Comparison of ENCODE assay signal across 13 cellular contexts in genomic region chr9:109097156-109097555, GRCh38. TPM values are rescaled to one million over a fixed set of nuclear protein-coding genes. Genes with fewer than 3 reads are reported as not detected.
DNase-seq lines count a peak whose midpoint lies in the region; ATAC-seq and TF ChIP-seq lines count a peak whose summit lies in the region.
"Had no signal": no experiment of that assay in that cellular context is flagged by ENCODE, and none has a peak within 500 bp of the region (broad histone marks: within the 10 kb centered on the region; RNA-seq: fewer than 3 reads in every experiment).

No MANE protein-coding gene starts in this region.

- no peaks in the 10 kb centered on the region for H3K9me3 Mint-ChIP-seq in activated T-helper 2 cell treated with anti-CD3 and anti-CD28 coated beads, Interferon-gamma antibody, Interleukin-2, Interleukin-4, amounts not matched to agents 10 μg/mL and 5 μg/mL and 100 μg/mL, durations not matched to agents 14 hours and 24 hours and 36 hours
- H3K9me3 Mint-ChIP-seq in nephron (no peaks in the 10 kb centered on the region), natural killer cell (no peaks in the 10 kb centered on the region)
- H3K9me3 Mint-ChIP-seq: immature natural killer cell had no signal

- H3K9me3 ChIP-seq in right atrium auricular region: no peaks in the 10 kb centered on the region
- H3K9me3 ChIP-seq in uterus: no peaks in the 10 kb centered on the region
- no peaks in the 10 kb centered on the region for H3K9me3 ChIP-seq in neuronal stem cell (replicated peaks in 1 of 2; ENCODE audit: control insufficient read depth in 2 of 2, insufficient read depth in 1 of 2, low read depth in 1 of 2, low read length in 2 of 2)

- peaks cover 75% of the 10 kb centered on the region for H3K36me3 Mint-ChIP-seq in activated T-helper 2 cell treated with anti-CD3 and anti-CD28 coated beads, Interferon-gamma antibody, Interleukin-2, Interleukin-4, amounts not matched to agents 10 μg/mL and 5 μg/mL and 100 μg/mL, durations not matched to agents 14 hours and 24 hours and 36 hours (ENCODE audit: low read depth)
- H3K36me3 Mint-ChIP-seq in nephron (ENCODE audit: low read depth): peaks cover 33% of the 10 kb centered on the region
- H3K36me3 Mint-ChIP-seq in natural killer cell: no peaks in the 10 kb centered on the region

- peaks cover 80% of the 10 kb centered on the region for H3K4me1 Mint-ChIP-seq in activated T-helper 2 cell treated with anti-CD3 and anti-CD28 coated beads, Interferon-gamma antibody, Interleukin-2, Interleukin-4, amounts not matched to agents 10 μg/mL and 5 μg/mL and 100 μg/mL, durations not matched to agents 14 hours and 24 hours and 36 hours (ENCODE audit: low read depth)
- peaks cover 62% of the 10 kb centered on the region for H3K4me1 Mint-ChIP-seq in nephron
- peaks cover 53 to 61% of the 10 kb centered on the region in 2 donors for H3K4me1 Mint-ChIP-seq in natural killer cell

- ATAC-seq in natural killer cell (no peak), HG03039 (IDR thresholded peaks at IDR 0.05; ENCODE audit: unreplicated experiment) (no peak)
- ATAC-seq: HepG2 had no signal

- no peak overlapping the region for H2BK12ac ChIP-seq in neuronal stem cell (ENCODE audit: low read length)

- H3K4me3 ChIP-seq in right atrium auricular region (no peak overlapping the region), uterus (no peak overlapping the region), neuronal stem cell (ENCODE audit: low read length in 2 of 2) (no peak overlapping the region)

- no peak overlapping the region for H4K8ac ChIP-seq in neuronal stem cell (ENCODE audit: low read depth, low read length)

- H3K79me1 ChIP-seq in neuronal stem cell (ENCODE audit: low read depth, low read length): no peaks in the 10 kb centered on the region

- no peak overlapping the region for H2AFZ ChIP-seq in neuronal stem cell (ENCODE audit: low read length)

- peak overlapping the region; percentile 83 for H3K27ac Mint-ChIP-seq in activated T-helper 2 cell treated with anti-CD3 and anti-CD28 coated beads, Interferon-gamma antibody, Interleukin-2, Interleukin-4, amounts not matched to agents 10 μg/mL and 5 μg/mL and 100 μg/mL, durations not matched to agents 14 hours and 24 hours and 36 hours
- H3K27ac Mint-ChIP-seq in nephron (peak overlapping the region; percentile 66 to 72 (median 66)), natural killer cell (no peak overlapping the region)
- H3K27ac Mint-ChIP-seq: immature natural killer cell had no signal

- no peak overlapping the region for H2AK5ac ChIP-seq in neuronal stem cell (ENCODE audit: low read depth, low read length)

- H3K27me3 ChIP-seq in right atrium auricular region: no peaks in the 10 kb centered on the region
- H3K27me3 ChIP-seq in uterus: no peaks in the 10 kb centered on the region
- no peaks in the 10 kb centered on the region for H3K27me3 ChIP-seq in neuronal stem cell (ENCODE audit: control insufficient read depth in 3 of 3, insufficient read depth in 3 of 3, low read depth in 1 of 3, low read length in 3 of 3)

- H3K27ac ChIP-seq in right atrium auricular region (peak overlapping the region; percentile 67 to 84), uterus (peak overlapping the region; percentile 73 to 92), neuronal stem cell (replicated peaks; ENCODE audit: low read length) (no peak overlapping the region)

- WGBS in neuronal stem cell (ENCODE audit: extremely low coverage in 2 of 2, insufficient read length in 2 of 2, insufficient replicate concordance in 1 of 2), 2 donors: no CpG with 5 or more reads among the region's 4 CpGs

- no peak overlapping the region for H3K23ac ChIP-seq in neuronal stem cell (ENCODE audit: low read depth, low read length, poor library complexity)

- H3K4me3 Mint-ChIP-seq in activated T-helper 2 cell treated with anti-CD3 and anti-CD28 coated beads, Interferon-gamma antibody, Interleukin-2, Interleukin-4, amounts not matched to agents 10 μg/mL and 5 μg/mL and 100 μg/mL, durations not matched to agents 14 hours and 24 hours and 36 hours (ENCODE audit: low read depth): no peak overlapping the region
- no peak overlapping the region for H3K4me3 Mint-ChIP-seq in nephron
- no peak overlapping the region for H3K4me3 Mint-ChIP-seq in natural killer cell
- H3K4me3 Mint-ChIP-seq: immature natural killer cell had no signal

- H3K36me3 ChIP-seq in right atrium auricular region (peaks cover 8% of the 10 kb centered on the region), uterus (no peaks in the 10 kb centered on the region), neuronal stem cell (replicated peaks in 1 of 2; ENCODE audit: control insufficient read depth in 2 of 2, insufficient read depth in 2 of 2, low read length in 2 of 2) (peaks cover 3 to 71% of the 10 kb centered on the region in 2 donors)

- TF ChIP-seq CTCF in right atrium auricular region (IDR thresholded peaks at IDR 0.05) (no peak), nephron (IDR thresholded peaks at IDR 0.05; ENCODE audit: unreplicated experiment in 3 of 3) (no peak), uterus (IDR thresholded peaks at IDR 0.05) (no peak), natural killer cell (IDR thresholded peaks at IDR 0.05) (no peak)

- H3K4me1 ChIP-seq in right atrium auricular region (peaks cover 0 to 83% of the 10 kb centered on the region in 2 donors), uterus (peaks cover 10 to 23% of the 10 kb centered on the region in 2 donors), neuronal stem cell (ENCODE audit: control insufficient read depth in 2 of 2, insufficient read depth in 1 of 2, low read depth in 1 of 2, low read length in 2 of 2) (peaks cover 4 to 13% of the 10 kb centered on the region in 2 donors)

- H3K4ac ChIP-seq in neuronal stem cell (ENCODE audit: low read length): no peak overlapping the region

- DNase-seq in right atrium auricular region (ENCODE audit: low spot score): no peak
- DNase-seq in cardiac septum (ENCODE audit: low spot score): no peak
- DNase-seq in activated T-helper 2 cell treated with anti-CD3 and anti-CD28 coated beads, Interferon-gamma antibody, Interleukin-2, Interleukin-4, amounts not matched to agents 10 μg/mL and 5 μg/mL and 100 μg/mL, durations not matched to agents 14 hours and 24 hours and 36 hours (ENCODE audit: low spot score): no peak
- no peak for DNase-seq in uterus
- no peak for DNase-seq in natural killer cell
- DNase-seq in neuronal stem cell (ENCODE audit: low spot score): no peak
- DNase-seq: immature natural killer cell, NCI-H1105, NCI-H345, posterior cingulate gyrus had no signal

- H3K27me3 Mint-ChIP-seq in activated T-helper 2 cell treated with anti-CD3 and anti-CD28 coated beads, Interferon-gamma antibody, Interleukin-2, Interleukin-4, amounts not matched to agents 10 μg/mL and 5 μg/mL and 100 μg/mL, durations not matched to agents 14 hours and 24 hours and 36 hours (ENCODE audit: low read depth): no peaks in the 10 kb centered on the region
- H3K27me3 Mint-ChIP-seq in nephron (ENCODE audit: low read depth) (no peaks in the 10 kb centered on the region), natural killer cell (ENCODE audit: low read depth in 2 of 2) (no peaks in the 10 kb centered on the region)

- H3K14ac ChIP-seq in neuronal stem cell (ENCODE audit: low read length): no peak overlapping the region

- H2BK5ac ChIP-seq in neuronal stem cell (ENCODE audit: low read length): no peak overlapping the region

- no peak for TF ChIP-seq POLR2A in uterus (IDR thresholded peaks at IDR 0.05)

- H2BK120ac ChIP-seq in neuronal stem cell (ENCODE audit: low read depth, low read length): no peak overlapping the region

- H4K91ac ChIP-seq in neuronal stem cell (ENCODE audit: low read depth, low read length, poor library complexity): no peak overlapping the region

- no peak overlapping the region for H3K4me2 ChIP-seq in neuronal stem cell (ENCODE audit: insufficient read depth, low read length, poor library complexity, severe bottlenecking)

- intact Hi-C loops in cardiac septum (cut with DNase I): no loop called here
- intact Hi-C loops in activated T-helper 2 cell treated with anti-CD3 and anti-CD28 coated beads, Interferon-gamma antibody, Interleukin-2, Interleukin-4, amounts not matched to agents 10 μg/mL and 5 μg/mL and 100 μg/mL, durations not matched to agents 14 hours and 24 hours and 36 hours (cut with micrococcal nuclease): no loop called here
- intact Hi-C loops in uterus (cut with DNase I; ENCODE audit: low total_unique reads): no loop called here
- intact Hi-C loops in natural killer cell (cut with micrococcal nuclease): no loop called here

- no peak overlapping the region for H2BK15ac ChIP-seq in neuronal stem cell (ENCODE audit: low read length)

- H3K18ac ChIP-seq in neuronal stem cell (ENCODE audit: low read length): no peak overlapping the region

- no peak overlapping the region for H3K9ac ChIP-seq in neuronal stem cell (ENCODE audit: low read depth, low read length, poor library complexity)

RNA-seq across cellular contexts. Expression of gene TMEM245, which starts 22.6 kb away (rescaled TPM):
- total RNA-seq in right atrium auricular region: 10 to 100 TPM; 89.0 to 95.1 TPM
- 73.7 TPM for total RNA-seq in cardiac septum
- 24.0 and 25.8 TPM in 2 replicates for total RNA-seq in activated T-helper 2 cell treated with anti-CD3 and anti-CD28 coated beads, Interferon-gamma antibody, Interleukin-2, Interleukin-4, amounts not matched to agents 10 μg/mL and 5 μg/mL and 100 μg/mL, durations not matched to agents 14 hours and 24 hours and 36 hours
- 10 to 100 TPM; 59.7 to 80.0 (median 76.0) TPM for total RNA-seq in uterus
- 10 to 100 TPM; 14.5 to 22.5 (median 21.8) TPM for total RNA-seq in natural killer cell
- polyA plus RNA-seq in neuronal stem cell (2013, experiment 1 of 2): 46.2 TPM
- 48.0 TPM for polyA plus RNA-seq in neuronal stem cell (2013, experiment 2 of 2)

Comparison
In these comparisons a context has a peak if more than half of its experiments do, and no peak if none do; other contexts are left out.
1. H3K27ac Mint-ChIP-seq: peak in activated T-helper 2 cell treated with anti-CD3 and anti-CD28 coated beads, Interferon-gamma antibody, Interleukin-2, Interleukin-4, amounts not matched to agents 10 μg/mL and 5 μg/mL and 100 μg/mL, durations not matched to agents 14 hours and 24 hours and 36 hours (single experiment) and nephron (3 of 3); none in natural killer cell (0 of 2).